Comparison of ENCODE assay signal across 29 cellular contexts in genomic region chr3:156377266-156377665, GRCh38.
"Had no signal": no experiment of that assay in that cellular context is flagged by ENCODE, and none has a peak within 500 bp of the region (broad histone marks: within the 10 kb centered on the region; RNA-seq: fewer than 3 reads in every experiment).

No MANE protein-coding gene starts in this region.

- H3K4me1 Mint-ChIP-seq: naive thymus-derived CD8-positive, alpha-beta T cell; neural crest cell; stimulated activated effector memory CD8-positive, alpha-beta T cell treated with anti-CD3 and anti-CD28 coated beads, Interleukin-12 subunit alpha, Interleukin-12 subunit beta, amount 100 ng/mL, for 72 hours; stimulated activated naive B cell treated with anti-CD40 and anti-IgM and Interleukin-4, amounts not matched to agents 10 μg/mL and 1 μg/mL and 100 μg/mL, for 72 hours had no signal

- H3K27ac Mint-ChIP-seq: naive thymus-derived CD8-positive, alpha-beta T cell; natural killer cell treated with Interleukin-12 subunit alpha and Interleukin-12 subunit beta and Interleukin-15 and Interleukin-18, amount 100 ng/mL, for 72 hours; nephron progenitor cell; progenitor cell of endocrine pancreas; stimulated activated effector memory CD8-positive, alpha-beta T cell treated with anti-CD3 and anti-CD28 coated beads, Interleukin-12 subunit alpha, Interleukin-12 subunit beta, amount 100 ng/mL, for 72 hours; stimulated activated naive B cell treated with anti-CD40 and anti-IgM and Interleukin-4, amounts not matched to agents 10 μg/mL and 1 μg/mL and 100 μg/mL, for 72 hours; stimulated activated naive CD8-positive, alpha-beta T cell treated with anti-CD3 and anti-CD28 coated beads, Interleukin-15, Interleukin-2, amounts not matched to agents 100 ng/mL and 50 ng/mL, for 24 hours had no signal

- H3K9me3 Mint-ChIP-seq: naive thymus-derived CD8-positive, alpha-beta T cell; natural killer cell treated with Interleukin-12 subunit alpha and Interleukin-12 subunit beta and Interleukin-15 and Interleukin-18, amount 100 ng/mL, for 72 hours; nephron progenitor cell; neural crest cell; stimulated activated effector memory CD8-positive, alpha-beta T cell treated with anti-CD3 and anti-CD28 coated beads, Interleukin-12 subunit alpha, Interleukin-12 subunit beta, amount 100 ng/mL, for 72 hours; stimulated activated naive B cell treated with anti-CD40 and anti-IgM and Interleukin-4, amounts not matched to agents 10 μg/mL and 1 μg/mL and 100 μg/mL, for 72 hours; stimulated activated naive CD8-positive, alpha-beta T cell treated with anti-CD3 and anti-CD28 coated beads, Interleukin-15, Interleukin-2, amounts not matched to agents 100 ng/mL and 50 ng/mL, for 24 hours had no signal

- H3K36me3 ChIP-seq: neutrophil, ovary, right lobe of liver, sigmoid colon, stomach, thoracic aorta, thyroid gland, tibial nerve, upper lobe of left lung, vagina had no signal

- H3K27me3 ChIP-seq: neutrophil, ovary, right lobe of liver, sigmoid colon, stomach, thyroid gland, tibial nerve, upper lobe of left lung, vagina had no signal

- DNase-seq: naive thymus-derived CD8-positive, alpha-beta T cell; nephron progenitor cell; nucleus accumbens; ovary; posterior cingulate gyrus; psoas muscle; right lobe of liver; sigmoid colon; small intestine; stimulated activated CD4-positive, alpha-beta T cell treated with anti-CD3 and anti-CD28 coated beads, Interleukin-15, amount 100 ng/mL, for 24 hours; stimulated activated CD4-positive, alpha-beta T cell treated with anti-CD3 and anti-CD28 coated beads, Interleukin-2, amount 100 ng/mL, for 24 hours; stimulated activated CD4-positive, alpha-beta T cell treated with anti-CD3 and anti-CD28 coated beads, Interleukin-2, amount 100 ng/mL, for 48 hours; stimulated activated CD4-positive, alpha-beta T cell treated with anti-CD3 and anti-CD28 coated beads, Interleukin-4, amount 100 ng/mL, for 24 hours; stimulated activated naive B cell treated with anti-CD40 and anti-IgM and Interleukin-4, amounts not matched to agents 10 μg/mL and 1 μg/mL and 100 μg/mL, for 72 hours; stimulated activated naive CD4-positive, alpha-beta T cell treated with Interleukin-2 at 50 U/mL for 16 hours; stomach; thyroid gland; trophoblast cell; upper lobe of left lung had no signal

- H3K9me3 ChIP-seq: neutrophil, ovary, psoas muscle, right lobe of liver, sigmoid colon, stomach, thoracic aorta, thyroid gland, tibial nerve, upper lobe of left lung, vagina had no signal

- H3K4me1 ChIP-seq: parathyroid adenoma, psoas muscle, right lobe of liver, upper lobe of left lung, vagina had no signal

- H3K4me3 Mint-ChIP-seq: naive thymus-derived CD8-positive, alpha-beta T cell; natural killer cell treated with Interleukin-12 subunit alpha and Interleukin-12 subunit beta and Interleukin-15 and Interleukin-18, amount 100 ng/mL, for 72 hours; nephron progenitor cell; neural crest cell; stimulated activated effector memory CD8-positive, alpha-beta T cell treated with anti-CD3 and anti-CD28 coated beads, Interleukin-12 subunit alpha, Interleukin-12 subunit beta, amount 100 ng/mL, for 72 hours; stimulated activated naive B cell treated with anti-CD40 and anti-IgM and Interleukin-4, amounts not matched to agents 10 μg/mL and 1 μg/mL and 100 μg/mL, for 72 hours; stimulated activated naive CD8-positive, alpha-beta T cell treated with anti-CD3 and anti-CD28 coated beads, Interleukin-15, Interleukin-2, amounts not matched to agents 100 ng/mL and 50 ng/mL, for 24 hours had no signal

- ATAC-seq: naive thymus-derived CD8-positive, alpha-beta T cell; natural killer cell treated with Interleukin-12 subunit alpha and Interleukin-12 subunit beta and Interleukin-15 and Interleukin-18, amount 100 ng/mL, for 72 hours; psoas muscle; stimulated activated effector memory CD8-positive, alpha-beta T cell treated with anti-CD3 and anti-CD28 coated beads, Interleukin-12 subunit alpha, Interleukin-12 subunit beta, amount 100 ng/mL, for 72 hours; stimulated activated naive B cell treated with anti-CD40 and anti-IgM and Interleukin-4, amounts not matched to agents 10 μg/mL and 1 μg/mL and 100 μg/mL, for 72 hours had no signal

- H3K27ac ChIP-seq: neutrophil, ovary, parathyroid adenoma, psoas muscle, right lobe of liver, sigmoid colon, stomach, thoracic aorta, thyroid gland, tibial nerve, upper lobe of left lung, vagina had no signal

- H3K4me3 ChIP-seq: ovary, psoas muscle, right lobe of liver, sigmoid colon, stomach, thoracic aorta, thyroid gland, tibial nerve, upper lobe of left lung, vagina had no signal

- H3K36me3 Mint-ChIP-seq: naive thymus-derived CD8-positive, alpha-beta T cell; natural killer cell treated with Interleukin-12 subunit alpha and Interleukin-12 subunit beta and Interleukin-15 and Interleukin-18, amount 100 ng/mL, for 72 hours; stimulated activated effector memory CD8-positive, alpha-beta T cell treated with anti-CD3 and anti-CD28 coated beads, Interleukin-12 subunit alpha, Interleukin-12 subunit beta, amount 100 ng/mL, for 72 hours; stimulated activated naive B cell treated with anti-CD40 and anti-IgM and Interleukin-4, amounts not matched to agents 10 μg/mL and 1 μg/mL and 100 μg/mL, for 72 hours had no signal

- H3K9ac ChIP-seq: parathyroid adenoma had no signal
